7 cellular contexts compared by ENCODE assay signal in the genomic region with DNA sequence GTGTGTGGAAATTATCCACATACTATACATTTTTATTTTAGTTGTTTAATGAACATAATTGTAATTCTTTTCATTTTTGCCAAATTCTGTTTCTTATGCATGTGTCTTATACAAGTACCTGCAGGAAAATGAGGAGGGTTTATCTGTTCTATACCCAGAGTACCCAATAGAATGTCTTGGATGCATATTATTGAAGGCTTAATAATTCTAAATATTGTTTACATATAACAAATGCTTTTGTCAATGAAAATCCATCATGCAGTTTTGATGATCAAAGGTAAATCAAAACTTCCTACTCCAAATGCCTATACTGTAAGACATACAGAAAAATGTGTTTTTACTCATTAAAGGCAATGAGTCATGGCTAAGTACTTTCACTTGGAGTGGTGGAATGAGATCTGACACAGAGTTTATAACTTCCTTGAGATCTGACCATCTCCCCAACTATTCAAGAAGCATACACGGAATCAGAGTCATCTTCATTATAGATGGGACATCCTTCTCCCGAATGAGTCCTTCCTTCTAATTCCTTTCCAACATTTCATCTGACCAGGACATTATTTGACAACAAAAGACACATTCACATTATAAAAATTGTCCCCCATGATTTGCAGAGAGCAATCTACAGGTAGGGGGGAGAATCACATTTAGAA. TPM values are rescaled to one million over a fixed set of nuclear protein-coding genes. Genes with fewer than 3 reads are reported as not detected.
"Had no signal": no experiment of that assay in that cellular context is flagged by ENCODE, and none has a peak within 500 bp of the region (broad histone marks: within the 10 kb centered on the region; RNA-seq: fewer than 3 reads in every experiment).

No MANE protein-coding gene starts in this region.

RNA-seq across cellular contexts. Expression of gene KRTAP4-9, which starts 0.7 kb away (rescaled TPM):
- total RNA-seq: left ventricle myocardium superior, mesenteric fat pad, omental fat pad, pulmonary artery endothelial cell, sigmoid colon, testis, upper lobe of right lung had no signal

RNA-seq across cellular contexts. Expression of gene KRTAP4-16, which starts 2.5 kb away (rescaled TPM):
- total RNA-seq: left ventricle myocardium superior, mesenteric fat pad, omental fat pad, pulmonary artery endothelial cell, sigmoid colon, testis, upper lobe of right lung had no signal

RNA-seq across cellular contexts. Expression of gene KRTAP4-8, which starts 6.6 kb away (rescaled TPM):
- total RNA-seq: left ventricle myocardium superior, mesenteric fat pad, omental fat pad, pulmonary artery endothelial cell, sigmoid colon, testis, upper lobe of right lung had no signal

RNA-seq across cellular contexts. Expression of gene KRTAP4-11, which starts 13.7 kb away (rescaled TPM):
- total RNA-seq: left ventricle myocardium superior, mesenteric fat pad, omental fat pad, pulmonary artery endothelial cell, sigmoid colon, testis, upper lobe of right lung had no signal

RNA-seq across cellular contexts. Expression of gene KRTAP4-12, which starts 19.5 kb away (rescaled TPM):
- total RNA-seq: left ventricle myocardium superior, mesenteric fat pad, omental fat pad, pulmonary artery endothelial cell, sigmoid colon, testis, upper lobe of right lung had no signal
